In genomic region chr6:19836799-19837510, GRCh38 we compare ENCODE assay signal across 9 cellular contexts. TPM values are rescaled to one million over a fixed set of nuclear protein-coding genes. Genes with fewer than 3 reads are reported as not detected.
DNase-seq lines count a peak whose midpoint lies in the region; ATAC-seq and TF ChIP-seq lines count a peak whose summit lies in the region.
"Had no signal": no experiment of that assay in that cellular context is flagged by ENCODE, and none has a peak within 500 bp of the region (broad histone marks: within the 10 kb centered on the region; RNA-seq: fewer than 3 reads in every experiment).

TSS of gene ID4 (plus strand) at chr6:19837370. CDS start at chr6:19837755, 385 bp downstream.

- no peaks in the 10 kb centered on the region for H3K36me3 Mint-ChIP-seq in T-helper 2 cell treated with Interferon-gamma antibody and Interleukin-4, amounts not matched to agents 5 μg/mL and 100 μg/mL, for 36 hours (ENCODE audit: low read depth)
- H3K36me3 Mint-ChIP-seq in type B pancreatic cell = peaks cover 18% of the 10 kb centered on the region

- DNase-seq in T-helper 2 cell treated with Interferon-gamma antibody and Interleukin-4, amounts not matched to agents 5 μg/mL and 100 μg/mL, for 36 hours (ENCODE audit: low spot score) = no peak
- DNase-seq in T-helper 2 cell (no peak), PC-3 (peak; percentile 12), type B pancreatic cell (ENCODE audit: extremely low spot score, unreplicated experiment) (peak; percentile 98)
- DNase-seq: DND-41 had no signal

- peaks cover 4% of the 10 kb centered on the region for H3K4me1 Mint-ChIP-seq in T-helper 2 cell treated with Interferon-gamma antibody and Interleukin-4, amounts not matched to agents 5 μg/mL and 100 μg/mL, for 36 hours (ENCODE audit: low read depth)
- peaks cover 30% of the 10 kb centered on the region for H3K4me1 Mint-ChIP-seq in type B pancreatic cell (ENCODE audit: unreplicated experiment)

- intact Hi-C loops in PC-3 (cut with micrococcal nuclease) = no loop called here

- no peak within 1 kb of the TSS for H3K4me3 Mint-ChIP-seq in T-helper 2 cell treated with Interferon-gamma antibody and Interleukin-4, amounts not matched to agents 5 μg/mL and 100 μg/mL, for 36 hours
- peak within 1 kb of the TSS; percentile 95 for H3K4me3 Mint-ChIP-seq in type B pancreatic cell

- H3K4me3 ChIP-seq in PC-3 (ENCODE audit: low read length) (peak within 1 kb of the TSS; percentile 83), mesodermal cell (ENCODE audit: extremely low read depth, insufficient read depth, low read length, poor library complexity, severe bottlenecking) (peak within 1 kb of the TSS; percentile 85)

- CTCF ChIA-PET in PC-3 (lab: Charles Lee) = no interaction called here

- no peak for TF ChIP-seq CTCF in PC-3 (conservative IDR thresholded peaks at IDR 0.05; ENCODE audit: low read depth, low read length)
- TF ChIP-seq CTCF in type B pancreatic cell (conservative IDR thresholded peaks at IDR 0.05) = peak; percentile 11

- H3K27me3 ChIP-seq in PC-3 (ENCODE audit: low read length) = peaks cover 7% of the 10 kb centered on the region

- H3K27ac ChIP-seq in PC-3 (ENCODE audit: low read length) = no peak within 1 kb of the TSS
- H3K27ac ChIP-seq in mesodermal cell (ENCODE audit: low read depth, low read length, severe bottlenecking) = peak within 1 kb of the TSS; percentile 95

- peak within 1 kb of the TSS; percentile 90 for H2AFZ ChIP-seq in PC-3 (ENCODE audit: low read length)

- peak within 1 kb of the TSS; percentile 97 for H3K4me2 ChIP-seq in PC-3 (ENCODE audit: low read length)

- H3K9ac ChIP-seq in PC-3 (ENCODE audit: low read length) = peak within 1 kb of the TSS; percentile 47; the same call in 1 of the 2 replicates

- H3K36me3 ChIP-seq in PC-3 (ENCODE audit: low read depth, low read length) (no peaks in the 10 kb centered on the region), mesodermal cell (ENCODE audit: control insufficient read depth, insufficient read depth, low read length) (no peaks in the 10 kb centered on the region)

- H3K79me2 ChIP-seq in PC-3 (ENCODE audit: low read length) = no peaks in the 10 kb centered on the region

- BruUV-seq in PC-3 (replicated peaks; lab: Mats Ljungman, UMichigan) = no TSS peak

- POLR2A ChIA-PET in PC-3 (lab: Charles Lee; ENCODE audit: unreplicated experiment) = no interaction called here

- H3K9me3 ChIP-seq in PC-3 (ENCODE audit: low read length) = no peaks in the 10 kb centered on the region
- H3K9me3 ChIP-seq in mesodermal cell (ENCODE audit: control insufficient read depth, low read length) = no peaks in the 10 kb centered on the region

- no peaks in the 10 kb centered on the region for H3F3A ChIP-seq in PC-3 (ENCODE audit: low read length, unreplicated experiment)

- no peaks in the 10 kb centered on the region for H3K9me2 ChIP-seq in PC-3 (replicated peaks; ENCODE audit: low read length)

- ATAC-seq in PC-3 (no peak), esophagus mucosa (peak; percentile 91), GM21619 (IDR thresholded peaks at IDR 0.05; ENCODE audit: unreplicated experiment) (no peak), HG03342 (IDR thresholded peaks at IDR 0.05; ENCODE audit: unreplicated experiment) (no peak)

- WGBS in mesodermal cell (ENCODE audit: insufficient coverage in 2 of 2), 2 experiments = 1 to 2% methylated on average over 29 to 32 of the region's 71 CpGs

- peaks cover 12% of the 10 kb centered on the region; the same call in 1 of the 2 replicates for H3K4me1 ChIP-seq in PC-3 (ENCODE audit: insufficient read depth, low read length)
- H3K4me1 ChIP-seq in mesodermal cell (ENCODE audit: control insufficient read depth, insufficient read depth, low read length, poor library complexity, severe bottlenecking) = peaks cover 30% of the 10 kb centered on the region

- H4K20me1 ChIP-seq in PC-3 (ENCODE audit: low read length) = no peaks in the 10 kb centered on the region

- H3K9me3 Mint-ChIP-seq in T-helper 2 cell treated with Interferon-gamma antibody and Interleukin-4, amounts not matched to agents 5 μg/mL and 100 μg/mL, for 36 hours = no peaks in the 10 kb centered on the region
- no peaks in the 10 kb centered on the region for H3K9me3 Mint-ChIP-seq in type B pancreatic cell

- peak within 1 kb of the TSS; percentile 49 for H3K27ac Mint-ChIP-seq in T-helper 2 cell treated with Interferon-gamma antibody and Interleukin-4, amounts not matched to agents 5 μg/mL and 100 μg/mL, for 36 hours
- H3K27ac Mint-ChIP-seq in type B pancreatic cell = peak within 1 kb of the TSS; percentile 97

- peaks cover 61% of the 10 kb centered on the region for H3K27me3 Mint-ChIP-seq in T-helper 2 cell treated with Interferon-gamma antibody and Interleukin-4, amounts not matched to agents 5 μg/mL and 100 μg/mL, for 36 hours (ENCODE audit: low read depth)
- no peaks in the 10 kb centered on the region for H3K27me3 Mint-ChIP-seq in type B pancreatic cell

RNA-seq across cellular contexts. Expression of gene ID4, which starts in this region (rescaled TPM):
- total RNA-seq in PC-3 (2014; rRNA removed) (1.2 and 1.4 TPM in 2 replicates), esophagus mucosa (10.2 TPM), type B pancreatic cell (ENCODE audit: low replicate concordance) (83.6 and 90.9 TPM in 2 replicates)
- polyA plus RNA-seq in mesodermal cell (2013, experiment 1 of 2) = 46.9 TPM
- 38.6 TPM for polyA plus RNA-seq in mesodermal cell (2013, experiment 2 of 2)

Comparison
In these comparisons a context has a peak if more than half of its experiments do, and no peak if none do; other contexts are left out.
1. DNase-seq: peak in PC-3 (single experiment) and type B pancreatic cell (single experiment); none in T-helper 2 cell treated with Interferon-gamma antibody and Interleukin-4, amounts not matched to agents 5 μg/mL and 100 μg/mL, for 36 hours (single experiment) and T-helper 2 cell (0 of 5).